Comparison of ENCODE assay signal across 21 cellular contexts in genomic region chr6:141829566-141829965, GRCh38.
"Had no signal": no experiment of that assay in that cellular context is flagged by ENCODE, and none has a peak within 500 bp of the region (broad histone marks: within the 10 kb centered on the region; RNA-seq: fewer than 3 reads in every experiment).

No MANE protein-coding gene starts in this region.

- DNase-seq: activated CD4-positive, alpha-beta T cell treated with anti-CD3 and anti-CD28 coated beads for 1 hour; activated CD4-positive, alpha-beta T cell treated with anti-CD3 and anti-CD28 coated beads, Interleukin-2, amount 50 U/mL, for 1 hour; activated gamma-delta T cell treated with Interleukin-2 at 50 U/mL for 16 hours; activated T-cell treated with anti-CD3 and anti-CD28 coated beads, Interleukin-2, amount 50 U/mL, for 1 hour; anterior cingulate cortex; body of pancreas; cortex of kidney; effector CD8-positive, alpha-beta T cell; foreskin keratinocyte; islet precursor cell; left cardiac atrium; occipital lobe; small intestine; stimulated activated naive B cell treated with anti-CD40 and anti-IgM and Interleukin-4, amounts not matched to agents 10 μg/mL and 1 μg/mL and 100 μg/mL, for 72 hours; transverse colon; WERI-Rb-1 had no signal

- H3K4me1 ChIP-seq: body of pancreas, foreskin keratinocyte, transverse colon had no signal

- ATAC-seq: body of pancreas; foreskin keratinocyte; left cardiac atrium; sciatic nerve; stimulated activated naive B cell treated with anti-CD40 and anti-IgM and Interleukin-4, amounts not matched to agents 10 μg/mL and 1 μg/mL and 100 μg/mL, for 72 hours had no signal

- H3K9me3 Mint-ChIP-seq: T-helper 2 cell treated with Interferon-gamma antibody and Interleukin-4, amounts not matched to agents 5 μg/mL and 100 μg/mL, for 36 hours had no signal

- H3K27ac ChIP-seq: body of pancreas, cardiac muscle cell, foreskin keratinocyte, transverse colon, WERI-Rb-1 had no signal

- H3K27me3 ChIP-seq: body of pancreas, cardiac muscle cell, transverse colon had no signal

- H3K36me3 Mint-ChIP-seq: activated naive CD4-positive, alpha-beta T cell treated with anti-CD3 and anti-CD28 coated beads, Interleukin-2, amount 50 U/mL, for 24 hours; stimulated activated naive B cell treated with anti-CD40 and anti-IgM and Interleukin-4, amounts not matched to agents 10 μg/mL and 1 μg/mL and 100 μg/mL, for 72 hours had no signal

- H3K4me3 ChIP-seq: body of pancreas, cardiac muscle cell, transverse colon had no signal

- H3K27ac Mint-ChIP-seq: activated naive CD4-positive, alpha-beta T cell treated with anti-CD3 and anti-CD28 coated beads, Interleukin-2, amount 50 U/mL, for 24 hours; stimulated activated naive B cell treated with anti-CD40 and anti-IgM and Interleukin-4, amounts not matched to agents 10 μg/mL and 1 μg/mL and 100 μg/mL, for 72 hours; T-helper 2 cell treated with Interferon-gamma antibody and Interleukin-4, amounts not matched to agents 5 μg/mL and 100 μg/mL, for 36 hours had no signal

- H3K4me3 Mint-ChIP-seq: activated naive CD4-positive, alpha-beta T cell treated with anti-CD3 and anti-CD28 coated beads, Interleukin-2, amount 50 U/mL, for 24 hours; nephron; stimulated activated naive B cell treated with anti-CD40 and anti-IgM and Interleukin-4, amounts not matched to agents 10 μg/mL and 1 μg/mL and 100 μg/mL, for 72 hours; T-helper 2 cell treated with Interferon-gamma antibody and Interleukin-4, amounts not matched to agents 5 μg/mL and 100 μg/mL, for 36 hours had no signal

- H3K4me1 Mint-ChIP-seq: activated naive CD4-positive, alpha-beta T cell treated with anti-CD3 and anti-CD28 coated beads, Interleukin-2, amount 50 U/mL, for 24 hours; stimulated activated naive B cell treated with anti-CD40 and anti-IgM and Interleukin-4, amounts not matched to agents 10 μg/mL and 1 μg/mL and 100 μg/mL, for 72 hours had no signal

- H3K36me3 ChIP-seq: cardiac muscle cell, transverse colon, WERI-Rb-1 had no signal

- H3K9me3 ChIP-seq: body of pancreas, transverse colon had no signal

- H3K27me3 Mint-ChIP-seq: stimulated activated naive B cell treated with anti-CD40 and anti-IgM and Interleukin-4, amounts not matched to agents 10 μg/mL and 1 μg/mL and 100 μg/mL, for 72 hours had no signal
